ENCODE assay signal across 9 cellular contexts in the genomic region with DNA sequence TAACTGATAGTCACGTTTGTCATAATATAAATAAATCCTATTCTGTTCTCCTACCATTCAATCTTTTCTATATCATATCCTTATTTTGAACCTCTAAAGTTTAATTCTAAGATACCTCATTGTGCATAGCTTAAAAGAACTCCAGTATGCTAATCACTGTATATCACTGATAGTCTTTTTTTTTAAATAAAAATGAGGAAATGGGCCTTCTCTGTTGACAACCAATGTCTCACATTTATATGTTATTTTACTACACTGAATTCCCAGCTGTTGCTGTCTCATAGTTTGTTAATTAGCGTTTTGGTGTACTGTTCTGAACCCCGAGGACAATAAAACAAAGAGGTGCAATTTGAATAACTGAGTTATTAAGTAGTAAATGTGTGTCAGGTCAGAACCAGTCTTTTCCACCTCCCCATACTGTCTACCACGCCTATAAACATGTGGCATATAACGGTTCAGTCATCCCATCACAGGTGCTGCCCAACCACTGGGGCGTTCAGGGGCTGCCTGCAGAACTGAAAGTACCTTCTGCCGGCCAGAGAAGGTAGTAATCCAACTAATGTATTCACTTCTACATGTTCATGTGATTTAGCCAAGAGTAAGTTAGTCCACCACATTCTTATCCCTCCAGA. TPM values are rescaled to one million over a fixed set of nuclear protein-coding genes. Genes with fewer than 3 reads are reported as not detected.
DNase-seq lines count a peak whose midpoint lies in the region; ATAC-seq, FAIRE-seq and TF ChIP-seq lines count a peak whose summit lies in the region.
"Had no signal": no experiment of that assay in that cellular context is flagged by ENCODE, and none has a peak within 500 bp of the region (broad histone marks: within the 10 kb centered on the region; RNA-seq: fewer than 3 reads in every experiment).

No MANE protein-coding gene starts in this region.

- DNase-seq in GM12878 (ENCODE audit: low read depth, low spot score): peak; percentile 54
- no peak for DNase-seq in NCI-H345 treated with DMSO at 0.1 percent for 48 hours (lab: John Stamatoyannopoulos, UW; ENCODE audit: unreplicated experiment)
- no peak for DNase-seq in SW 1271 (lab: John Stamatoyannopoulos, UW)
- no peak for DNase-seq in iPS-NIHi11 (ENCODE audit: low spot score)
- no peak for DNase-seq in activated CD4-positive, alpha-beta T cell treated with anti-CD3 and anti-CD28 coated beads for 48 hours
- DNase-seq: NCI-H82 had no signal

- WGBS in GM12878 (ENCODE audit: insufficient coverage, insufficient replicate concordance, low lambda C conversion rate, missing lambda C conversion rate): 16% methylated on average over 7 of the region's 7 CpGs

- H3K79me2 ChIP-seq in GM12878 (ENCODE audit: control insufficient read depth, insufficient read depth, low read length): peaks cover 25% of the 10 kb centered on the region

- SMC1A ChIA-PET in GM12878 (lab: Charles Lee; ENCODE audit: uncharacterized antibody, unreplicated experiment): interaction anchor here (0.5 to 2.4 kb wide), 3 partner anchors 8 to 94 kb away, joined by 3 to 8 read pairs (median 3); no protein-coding TSS in a partner anchor

- intact Hi-C loops in GM12878 (cut with micrococcal nuclease; ENCODE audit: unreplicated experiment): no loop called here

- TF ChIP-seq EP300 in GM12878 (IDR thresholded peaks at IDR 0.05; ENCODE audit: borderline replicate concordance in 1 of 2, control insufficient read depth in 1 of 2, low read depth in 2 of 2, low read length in 2 of 2): peak; percentile 50 to 53; a peak in 2 of 4 replicates

- H3K36me3 ChIP-seq in GM12878 (ENCODE audit: control insufficient read depth in 2 of 2, insufficient read depth in 2 of 2, low read length in 1 of 2): peaks cover 0 to 45% of the 10 kb centered on the region in 2 experiments

- H3K9ac ChIP-seq in GM12878 (ENCODE audit: control insufficient read depth, insufficient read depth, low read length): no peak overlapping the region

- H4K20me1 ChIP-seq in GM12878 (ENCODE audit: control insufficient read depth, insufficient read depth): no peaks in the 10 kb centered on the region

- TF ChIP-seq RAD21 in GM12878 (IDR thresholded peaks at IDR 0.05; ENCODE audit: insufficient read depth, low read depth, low read length): peak; percentile 19; the same call in 1 of the 2 replicates

- in situ Hi-C loops in GM12878 (cut with MboI): loop anchor here (25.0 kb wide), 1 partner anchor 758 kb away; no protein-coding TSS in a partner anchor

- peaks cover 9% of the 10 kb centered on the region for H3K4me1 ChIP-seq in GM12878 (ENCODE audit: control insufficient read depth, insufficient read depth, low read length)

- RAD21 ChIA-PET in GM12878 (lab: Charles Lee; ENCODE audit: unreplicated experiment): interaction anchor here (0.7 to 1.1 kb wide), 4 partner anchors 13 to 403 kb away, joined by 3 to 7 read pairs (median 4); no protein-coding TSS in a partner anchor

- ATAC-seq in GM18499 (IDR thresholded peaks at IDR 0.05; ENCODE audit: insufficient read depth, unreplicated experiment) (peak; percentile 88), GM21367 (IDR thresholded peaks at IDR 0.05; ENCODE audit: unreplicated experiment) (peak; percentile 96), HG03135 (IDR thresholded peaks at IDR 0.05; ENCODE audit: unreplicated experiment) (peak; percentile 95), GM12878 (peak; percentile 98)

- peak in 1 of 3 experiments; percentile 4; a peak in 1 of 6 replicates for TF ChIP-seq CTCF in GM12878 (IDR thresholded peaks at IDR 0.05 in 2 of 3, conservative IDR thresholded peaks at IDR 0.05 in 1 of 3; ENCODE audit: control insufficient read depth in 2 of 3, extremely low read depth in 1 of 3, insufficient read depth in 1 of 3, low read depth in 3 of 3, low read length in 3 of 3)

- CTCF ChIA-PET in GM12878 (lab: Yijun Ruan, JAX): interaction anchor here (0.6 kb wide), 1 partner anchor 25 kb away, joined by 3 read pairs; no protein-coding TSS in a partner anchor

- H2AFZ ChIP-seq in GM12878 (ENCODE audit: control insufficient read depth, low read depth, low read length): no peak overlapping the region

- H3K4me3 ChIP-seq in GM12878: no peak overlapping the region

- no TSS peak for BruUV-seq in GM12878 (replicated peaks; lab: Mats Ljungman, UMichigan)

- peak overlapping the region; percentile 63; the same call in 1 of the 2 replicates for H3K4me2 ChIP-seq in GM12878 (ENCODE audit: control insufficient read depth, insufficient read depth)

- H3K27me3 ChIP-seq in GM12878 (replicated peaks in 1 of 2; ENCODE audit: control insufficient read depth in 2 of 2, insufficient read depth in 2 of 2, low read length in 1 of 2): no peaks in the 10 kb centered on the region

- H3K9me3 ChIP-seq in GM12878 (replicated peaks; ENCODE audit: control insufficient read depth, insufficient read depth, low read length): peaks cover 9% of the 10 kb centered on the region

- peak overlapping the region; percentile 6; the same call in 1 of the 2 replicates for H3K27ac ChIP-seq in GM12878 (ENCODE audit: control insufficient read depth, insufficient read depth)

- POLR2A ChIA-PET in GM12878 (lab: Charles Lee): interaction anchor here (1.0 kb wide), 1 partner anchor 8 kb away, joined by 3 read pairs; no protein-coding TSS in a partner anchor

- TF ChIP-seq POLR2A in GM12878 (IDR thresholded peaks at IDR 0.05; ENCODE audit: low read depth, low read length): 0 out of 2 replicates have a peak, but pooled peaks have one; percentile 35

- FAIRE-seq in GM12878 (lab: Jason Lieb, UNC): no peak

TF ChIP-seq in GM12878, 131 proteins besides CTCF, POLR2A, EP300 and RAD21 (continues in another document):
- TF ChIP-seq, protein P1, sequence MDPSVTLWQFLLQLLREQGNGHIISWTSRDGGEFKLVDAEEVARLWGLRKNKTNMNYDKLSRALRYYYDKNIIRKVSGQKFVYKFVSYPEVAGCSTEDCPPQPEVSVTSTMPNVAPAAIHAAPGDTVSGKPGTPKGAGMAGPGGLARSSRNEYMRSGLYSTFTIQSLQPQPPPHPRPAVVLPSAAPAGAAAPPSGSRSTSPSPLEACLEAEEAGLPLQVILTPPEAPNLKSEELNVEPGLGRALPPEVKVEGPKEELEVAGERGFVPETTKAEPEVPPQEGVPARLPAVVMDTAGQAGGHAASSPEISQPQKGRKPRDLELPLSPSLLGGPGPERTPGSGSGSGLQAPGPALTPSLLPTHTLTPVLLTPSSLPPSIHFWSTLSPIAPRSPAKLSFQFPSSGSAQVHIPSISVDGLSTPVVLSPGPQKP (IDR thresholded peaks at IDR 0.05; ENCODE audit: low read depth, low read length): no peak
- TF ChIP-seq, protein P2, sequence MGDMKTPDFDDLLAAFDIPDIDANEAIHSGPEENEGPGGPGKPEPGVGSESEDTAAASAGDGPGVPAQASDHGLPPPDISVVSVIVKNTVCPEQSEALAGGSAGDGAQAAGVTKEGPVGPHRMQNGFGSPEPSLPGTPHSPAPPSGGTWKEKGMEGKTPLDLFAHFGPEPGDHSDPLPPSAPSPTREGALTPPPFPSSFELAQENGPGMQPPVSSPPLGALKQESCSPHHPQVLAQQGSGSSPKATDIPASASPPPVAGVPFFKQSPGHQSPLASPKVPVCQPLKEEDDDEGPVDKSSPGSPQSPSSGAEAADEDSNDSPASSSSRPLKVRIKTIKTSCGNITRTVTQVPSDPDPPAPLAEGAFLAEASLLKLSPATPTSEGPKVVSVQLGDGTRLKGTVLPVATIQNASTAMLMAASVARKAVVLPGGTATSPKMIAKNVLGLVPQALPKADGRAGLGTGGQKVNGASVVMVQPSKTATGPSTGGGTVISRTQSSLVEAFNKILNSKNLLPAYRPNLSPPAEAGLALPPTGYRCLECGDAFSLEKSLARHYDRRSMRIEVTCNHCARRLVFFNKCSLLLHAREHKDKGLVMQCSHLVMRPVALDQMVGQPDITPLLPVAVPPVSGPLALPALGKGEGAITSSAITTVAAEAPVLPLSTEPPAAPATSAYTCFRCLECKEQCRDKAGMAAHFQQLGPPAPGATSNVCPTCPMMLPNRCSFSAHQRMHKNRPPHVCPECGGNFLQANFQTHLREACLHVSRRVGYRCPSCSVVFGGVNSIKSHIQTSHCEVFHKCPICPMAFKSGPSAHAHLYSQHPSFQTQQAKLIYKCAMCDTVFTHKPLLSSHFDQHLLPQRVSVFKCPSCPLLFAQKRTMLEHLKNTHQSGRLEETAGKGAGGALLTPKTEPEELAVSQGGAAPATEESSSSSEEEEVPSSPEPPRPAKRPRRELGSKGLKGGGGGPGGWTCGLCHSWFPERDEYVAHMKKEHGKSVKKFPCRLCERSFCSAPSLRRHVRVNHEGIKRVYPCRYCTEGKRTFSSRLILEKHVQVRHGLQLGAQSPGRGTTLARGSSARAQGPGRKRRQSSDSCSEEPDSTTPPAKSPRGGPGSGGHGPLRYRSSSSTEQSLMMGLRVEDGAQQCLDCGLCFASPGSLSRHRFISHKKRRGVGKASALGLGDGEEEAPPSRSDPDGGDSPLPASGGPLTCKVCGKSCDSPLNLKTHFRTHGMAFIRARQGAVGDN (IDR thresholded peaks at IDR 0.05): peak; percentile 51; the same call in 1 of the 2 replicates
- TF ChIP-seq GABPA (IDR thresholded peaks at IDR 0.05; ENCODE audit: low read depth): no peak
- no peak for TF ChIP-seq NFYA (IDR thresholded peaks at IDR 0.05; ENCODE audit: borderline replicate concordance, low read depth, low read length)
- peak; percentile 65 for TF ChIP-seq MTA2 (IDR thresholded peaks at IDR 0.05; ENCODE audit: low read depth)
- TF ChIP-seq KDM1A (IDR thresholded peaks at IDR 0.05; ENCODE audit: borderline replicate concordance): no peak
- TF ChIP-seq NR2F1 (conservative IDR thresholded peaks at IDR 0.05): no peak; the same call in 1 of the 2 replicates
- TF ChIP-seq FOS (IDR thresholded peaks at IDR 0.05; ENCODE audit: borderline replicate concordance, extremely low read depth, insufficient read length): no peak
- TF ChIP-seq ZBED1 (IDR thresholded peaks at IDR 0.05; ENCODE audit: borderline replicate concordance): no peak; the same call in 1 of the 2 replicates

RNA-seq across cellular contexts. Expression of a gene that starts 14.9 kb away (rescaled TPM):
- total RNA-seq in GM12878 (2013; cell fraction: nucleolus; rRNA removed): 1,014 and 1,112 TPM in 2 replicates
- total RNA-seq in GM12878 (2014; rRNA removed): 27.3 and 28.9 TPM in 2 replicates
- 40.5 and 45.0 TPM in 2 replicates for total RNA-seq in GM12878 (2014; rRNA removed; fragmentation: Illumina TruSeq; extraction: Trizol)
- 56.4 and 57.6 TPM in 2 replicates for total RNA-seq in GM12878 (2021)
- 23.4 TPM for polyA plus RNA-seq in GM12878 (2011; ENCODE audit: low read depth)
- polyA plus RNA-seq in GM12878 (2011; rRNA removed): 107 and 119 TPM in 2 replicates
- polyA plus RNA-seq in GM12878 (2011; cell fraction: cytosol; rRNA removed): 49.4 and 66.2 TPM in 2 replicates
- 101 and 108 TPM in 2 replicates for polyA plus RNA-seq in GM12878 (2011; cell fraction: nucleus; rRNA removed)
- polyA plus RNA-seq in GM12878 (2012): 36.8 and 37.8 TPM in 2 replicates
- 46.3 and 51.7 TPM in 2 replicates for polyA plus RNA-seq in GM12878 (2014; fragmentation: Illumina TruSeq; extraction: Trizol)
- polyA plus RNA-seq in GM12878 (2014; fragmentation: Nextera tagmentation; extraction: Ambion mirVana): 10 to 100 TPM; 17.2 to 17.6 TPM
- polyA plus RNA-seq in GM12878 (2014; rRNA removed): 30.4 and 30.8 TPM in 2 replicates
- polyA plus RNA-seq in GM12878 (2016; fragmentation: Nextera tagmentation; extraction: Ambion mirVana): 10 to 100 TPM; 43.4 to 47.4 TPM
- polyA minus RNA-seq in GM12878 (2011; rRNA and poly(A)+ RNA removed): 146 and 149 TPM in 2 replicates
- polyA minus RNA-seq in GM12878 (2011; cell fraction: cytosol; rRNA and poly(A)+ RNA removed): 29.0 and 34.4 TPM in 2 replicates
- polyA minus RNA-seq in GM12878 (2011; cell fraction: nucleus; rRNA and poly(A)+ RNA removed): 262 and 381 TPM in 2 replicates
